ENCODE assay signal across 8 cellular contexts in genomic region chr14:100236271-100236818, GRCh38. TPM values are rescaled to one million over a fixed set of nuclear protein-coding genes. Genes with fewer than 3 reads are reported as not detected.
A peak's percentile ranks its signal among the peaks of the same experiment; 100 is the strongest.
DNase-seq lines count a peak whose midpoint lies in the region; ATAC-seq and TF ChIP-seq lines count a peak whose summit lies in the region.
"Not testable (repeated sequence)": the region's sequence is repeated elsewhere in the genome, so short reads cannot be mapped to it uniquely, and the experiment has no call there.

No MANE protein-coding gene starts in this region.

- not testable (repeated sequence) for H3K36me3 ChIP-seq in KMS-11 (ENCODE audit: insufficient read depth); effector memory CD4-positive, alpha-beta T cell (ENCODE audit: control insufficient read depth, insufficient read depth, low read length); iPS-18a (ENCODE audit: control insufficient read depth, low read depth, low read length); neural progenitor cell; upper lobe of right lung

- CTCF ChIA-PET in Calu3 (lab: Charles Lee): not testable (repeated sequence)
- CTCF ChIA-PET in activated naive CD4-positive, alpha-beta T cell treated with anti-CD3 and anti-CD28 coated beads, Interleukin-2, amount 10 ng/mL, durations not matched to agents 7 days and 5 days (lab: Charles Lee): interaction anchor here (1.0 to 2.1 kb wide), 6 partner anchors 10 to 50 kb away, joined by 3 to 15 read pairs (median 4); no protein-coding TSS in a partner anchor

- H3K4me1 ChIP-seq in KMS-11 (ENCODE audit: low read depth, poor library complexity, severe bottlenecking): peaks cover 44% of the 10 kb centered on the region
- H3K4me1 ChIP-seq in effector memory CD4-positive, alpha-beta T cell (ENCODE audit: control insufficient read depth, insufficient read depth, low read length, poor library complexity, severe bottlenecking): peaks cover 19% of the 10 kb centered on the region
- H3K4me1 ChIP-seq in iPS-18a (ENCODE audit: control insufficient read depth, low read depth, low read length): not testable (repeated sequence)
- H3K4me1 ChIP-seq in neural progenitor cell: peaks cover 14% of the 10 kb centered on the region
- H3K4me1 ChIP-seq in upper lobe of right lung: peaks cover 24% of the 10 kb centered on the region

- peaks cover 65% of the 10 kb centered on the region for H3K79me2 ChIP-seq in KMS-11 (ENCODE audit: insufficient read depth, low read depth)
- peaks cover 90% of the 10 kb centered on the region for H3K79me2 ChIP-seq in neural progenitor cell (ENCODE audit: low read depth)

- TF ChIP-seq CTCF in Calu3 (IDR thresholded peaks at IDR 0.05; ENCODE audit: unreplicated experiment); KMS-11 (conservative IDR thresholded peaks at IDR 0.05; ENCODE audit: low read depth, low read length); neural progenitor cell (IDR thresholded peaks at IDR 0.05); upper lobe of right lung (IDR thresholded peaks at IDR 0.05): not testable (repeated sequence)

- BruUV-seq in Calu3 (replicated peaks; lab: Mats Ljungman, UMichigan): not testable (repeated sequence)

- not testable (repeated sequence) for H3K9ac ChIP-seq in KMS-11; iPS-18a (ENCODE audit: low read length); neural progenitor cell

- not testable (repeated sequence) for DNase-seq in Calu3; T-helper 17 cell; activated naive CD4-positive, alpha-beta T cell treated with anti-CD3 and anti-CD28 coated beads, Interleukin-2, amount 10 ng/mL, durations not matched to agents 7 days and 5 days; effector memory CD4-positive, alpha-beta T cell; neural progenitor cell (ENCODE audit: low spot score); upper lobe of right lung

- H3K9me3 Mint-ChIP-seq in Calu3 (ENCODE audit: low read depth, unreplicated experiment); activated naive CD4-positive, alpha-beta T cell treated with anti-CD3 and anti-CD28 coated beads, Interleukin-2, amount 10 ng/mL, durations not matched to agents 7 days and 5 days; neural progenitor cell: not testable (repeated sequence)

- peaks cover 33% of the 10 kb centered on the region for H3F3A ChIP-seq in neural progenitor cell (ENCODE audit: low read depth)

- H3K4me2 ChIP-seq in KMS-11 (peak overlapping the region; percentile 67; the same call in 1 of the 2 replicates), neural progenitor cell (peak overlapping the region; percentile 91)

- H3K36me3 Mint-ChIP-seq in Calu3 (ENCODE audit: insufficient read depth, unreplicated experiment): peaks cover 57% of the 10 kb centered on the region
- not testable (repeated sequence) for H3K36me3 Mint-ChIP-seq in T-helper 17 cell (ENCODE audit: low read depth); neural progenitor cell
- peaks cover 53% of the 10 kb centered on the region for H3K36me3 Mint-ChIP-seq in activated naive CD4-positive, alpha-beta T cell treated with anti-CD3 and anti-CD28 coated beads, Interleukin-2, amount 10 ng/mL, durations not matched to agents 7 days and 5 days

- H3K27me3 Mint-ChIP-seq in Calu3 (ENCODE audit: unreplicated experiment); T-helper 17 cell; activated naive CD4-positive, alpha-beta T cell treated with anti-CD3 and anti-CD28 coated beads, Interleukin-2, amount 10 ng/mL, durations not matched to agents 7 days and 5 days; neural progenitor cell (ENCODE audit: insufficient read depth, low read depth): not testable (repeated sequence)

- H3K9me3 ChIP-seq in T-helper 17 cell (ENCODE audit: control insufficient read depth, low read length, poor library complexity, severe bottlenecking); effector memory CD4-positive, alpha-beta T cell (ENCODE audit: control insufficient read depth, low read length); iPS-18a (ENCODE audit: control insufficient read depth, low read depth, low read length); neural progenitor cell (ENCODE audit: low read depth); upper lobe of right lung: not testable (repeated sequence)

- H3K27ac Mint-ChIP-seq in Calu3 (ENCODE audit: unreplicated experiment); neural progenitor cell: not testable (repeated sequence)
- peak overlapping the region; percentile 94 for H3K27ac Mint-ChIP-seq in T-helper 17 cell
- H3K27ac Mint-ChIP-seq in activated naive CD4-positive, alpha-beta T cell treated with anti-CD3 and anti-CD28 coated beads, Interleukin-2, amount 10 ng/mL, durations not matched to agents 7 days and 5 days: peak overlapping the region; percentile 98

- H4K20me1 ChIP-seq in KMS-11 (ENCODE audit: insufficient read depth) (peaks cover 21% of the 10 kb centered on the region), neural progenitor cell (ENCODE audit: low read depth) (peaks cover 78% of the 10 kb centered on the region)

- not testable (repeated sequence) for H3K4me3 ChIP-seq in KMS-11 (IDR thresholded peaks at IDR 0.05; ENCODE audit: insufficient read depth, low read depth, low read length); effector memory CD4-positive, alpha-beta T cell (ENCODE audit: insufficient read depth, low read depth, low read length, poor library complexity, severe bottlenecking)
- H3K4me3 ChIP-seq in iPS-18a (ENCODE audit: low read length) (peak overlapping the region; percentile 92), neural progenitor cell (peak overlapping the region; percentile 92), upper lobe of right lung (peak overlapping the region; percentile 88)

- H3K27me3 ChIP-seq in KMS-11 (ENCODE audit: insufficient read depth, low read depth); effector memory CD4-positive, alpha-beta T cell (replicated peaks; ENCODE audit: control insufficient read depth, insufficient read depth, low read length, poor library complexity, severe bottlenecking); iPS-18a (ENCODE audit: control insufficient read depth, insufficient read depth, low read length); neural progenitor cell; upper lobe of right lung: not testable (repeated sequence)

- not testable (repeated sequence) for H2AFZ ChIP-seq in KMS-11 (ENCODE audit: low read depth); neural progenitor cell (replicated peaks)

- intact Hi-C loops in Calu3 (cut with micrococcal nuclease; ENCODE audit: unreplicated experiment); upper lobe of right lung (cut with DNase I): not testable (repeated sequence)

- H3K4me3 Mint-ChIP-seq in Calu3 (ENCODE audit: low read depth, unreplicated experiment): peak overlapping the region; percentile 92
- peak overlapping the region; percentile 97 for H3K4me3 Mint-ChIP-seq in T-helper 17 cell
- peak overlapping the region; percentile 95 for H3K4me3 Mint-ChIP-seq in activated naive CD4-positive, alpha-beta T cell treated with anti-CD3 and anti-CD28 coated beads, Interleukin-2, amount 10 ng/mL, durations not matched to agents 7 days and 5 days
- peak overlapping the region; percentile 97 for H3K4me3 Mint-ChIP-seq in neural progenitor cell

- ATAC-seq in T-helper 17 cell, upper lobe of right lung: not testable (repeated sequence)

- not testable (repeated sequence) for H3K4me1 Mint-ChIP-seq in Calu3 (ENCODE audit: low read depth, unreplicated experiment)
- H3K4me1 Mint-ChIP-seq in T-helper 17 cell (peaks cover 39% of the 10 kb centered on the region), neural progenitor cell (peaks cover 31% of the 10 kb centered on the region)
- peaks cover 63% of the 10 kb centered on the region for H3K4me1 Mint-ChIP-seq in activated naive CD4-positive, alpha-beta T cell treated with anti-CD3 and anti-CD28 coated beads, Interleukin-2, amount 10 ng/mL, durations not matched to agents 7 days and 5 days

- not testable (repeated sequence) for H3K27ac ChIP-seq in KMS-11; iPS-18a (ENCODE audit: low read length); neural progenitor cell; upper lobe of right lung
- peak overlapping the region; percentile 92 for H3K27ac ChIP-seq in effector memory CD4-positive, alpha-beta T cell (ENCODE audit: insufficient read depth, low read length, poor library complexity, severe bottlenecking)

RNA-seq across cellular contexts. Expression of gene YY1, which starts 2.6 kb away (rescaled TPM):
- 99.0 and 100.0 TPM in 2 replicates for total RNA-seq in Calu3 (2022)
- total RNA-seq in T-helper 17 cell: 10 to 100 TPM; 75.5 to 77.9 TPM
- total RNA-seq in neural progenitor cell (ENCODE audit: low replicate concordance): 54.8 and 58.9 TPM in 2 replicates
- 69.4 TPM for total RNA-seq in upper lobe of right lung
